In genomic region chr21:46634427-46634826, GRCh38 we compare ENCODE assay signal across 8 cellular contexts. TPM values are rescaled to one million over a fixed set of nuclear protein-coding genes. Genes with fewer than 3 reads are reported as not detected.
DNase-seq lines count a peak whose midpoint lies in the region; ATAC-seq and TF ChIP-seq lines count a peak whose summit lies in the region.

No MANE protein-coding gene starts in this region.

- H3K4me3 ChIP-seq in WERI-Rb-1 (ENCODE audit: low read depth, low read length) (peak overlapping the region; percentile 71), gastroesophageal sphincter (peak overlapping the region in 1 of 2 donors; percentile 70)

- TF ChIP-seq POLR2A in gastroesophageal sphincter (IDR thresholded peaks at IDR 0.05) = no peak

- H3K4me3 Mint-ChIP-seq in stimulated activated memory B cell treated with anti-CD40 and anti-IgM and Interleukin-4, amounts not matched to agents 10 μg/mL and 1 μg/mL and 100 μg/mL, for 72 hours = peak overlapping the region; percentile 90

- no peak for TF ChIP-seq CTCF in WERI-Rb-1 (IDR thresholded peaks at IDR 0.05; ENCODE audit: low read depth, low read length)
- TF ChIP-seq CTCF in gastroesophageal sphincter (IDR thresholded peaks at IDR 0.05) = no peak

- H3K27me3 ChIP-seq in WERI-Rb-1 (ENCODE audit: insufficient read depth, low read depth, severe bottlenecking) (no peaks in the 10 kb centered on the region), gastroesophageal sphincter (no peaks in the 10 kb centered on the region)

- DNase-seq in DMS 273 (lab: John Stamatoyannopoulos, UW; ENCODE audit: unreplicated experiment) (peak; percentile 42), DMS 273 treated with DMSO at 0.1 percent for 48 hours (lab: John Stamatoyannopoulos, UW) (no peak), WERI-Rb-1 (no peak), anterior cingulate cortex (lab: John Stamatoyannopoulos, UW) (no peak), T-helper 9 cell (no peak)

- H3K27me3 Mint-ChIP-seq in stimulated activated memory B cell treated with anti-CD40 and anti-IgM and Interleukin-4, amounts not matched to agents 10 μg/mL and 1 μg/mL and 100 μg/mL, for 72 hours = peaks cover 25% of the 10 kb centered on the region

- WGBS in gastroesophageal sphincter (ENCODE audit: low coverage in 1 of 2), 2 donors = 78 to 86% methylated on average over 5 to 7 of the region's 8 CpGs

- H3K27ac ChIP-seq in WERI-Rb-1 = peak overlapping the region; percentile 96
- H3K27ac ChIP-seq in gastroesophageal sphincter = peak overlapping the region; percentile 91 to 99 (median 98)

- H3K4me1 ChIP-seq in gastroesophageal sphincter = peaks cover 0 to 46% (median 13%) of the 10 kb centered on the region in 3 donors

- TF ChIP-seq EP300 in gastroesophageal sphincter (IDR thresholded peaks at IDR 0.05) = no peak

- ATAC-seq in gastroesophageal sphincter (no peak), HG03139 (IDR thresholded peaks at IDR 0.05; ENCODE audit: unreplicated experiment) (no peak)
- no peak for ATAC-seq in stimulated activated memory B cell treated with anti-CD40 and anti-IgM and Interleukin-4, amounts not matched to agents 10 μg/mL and 1 μg/mL and 100 μg/mL, for 72 hours

- H3K36me3 Mint-ChIP-seq in stimulated activated memory B cell treated with anti-CD40 and anti-IgM and Interleukin-4, amounts not matched to agents 10 μg/mL and 1 μg/mL and 100 μg/mL, for 72 hours = peaks cover 2% of the 10 kb centered on the region

- H3K9me3 ChIP-seq in WERI-Rb-1 (ENCODE audit: severe bottlenecking) (no peaks in the 10 kb centered on the region), gastroesophageal sphincter (no peaks in the 10 kb centered on the region)

- peaks cover 4% of the 10 kb centered on the region for H3K9me3 Mint-ChIP-seq in stimulated activated memory B cell treated with anti-CD40 and anti-IgM and Interleukin-4, amounts not matched to agents 10 μg/mL and 1 μg/mL and 100 μg/mL, for 72 hours

- H3K36me3 ChIP-seq in WERI-Rb-1 (peaks cover 15% of the 10 kb centered on the region), gastroesophageal sphincter (no peaks in the 10 kb centered on the region)

- peaks cover 39% of the 10 kb centered on the region for H3K4me1 Mint-ChIP-seq in stimulated activated memory B cell treated with anti-CD40 and anti-IgM and Interleukin-4, amounts not matched to agents 10 μg/mL and 1 μg/mL and 100 μg/mL, for 72 hours

- peak overlapping the region; percentile 82 for H3K27ac Mint-ChIP-seq in stimulated activated memory B cell treated with anti-CD40 and anti-IgM and Interleukin-4, amounts not matched to agents 10 μg/mL and 1 μg/mL and 100 μg/mL, for 72 hours

RNA-seq across cellular contexts. Expression of gene PRMT2, which starts 1.0 kb away (rescaled TPM):
- 100 to 1,000 TPM; 128 to 176 (median 174) TPM for total RNA-seq in gastroesophageal sphincter

RNA-seq across cellular contexts. Expression of gene S100B, which starts 29.5 kb away (rescaled TPM):
- total RNA-seq in gastroesophageal sphincter = 10 to 100 TPM; 22.6 to 31.6 (median 27.7) TPM
